In genomic region chr2:23988371-23988770, GRCh38 we compare ENCODE assay signal across 11 cellular contexts. TPM values are rescaled to one million over a fixed set of nuclear protein-coding genes. Genes with fewer than 3 reads are reported as not detected.
DNase-seq lines count a peak whose midpoint lies in the region; ATAC-seq and TF ChIP-seq lines count a peak whose summit lies in the region.
"Had no signal": no experiment of that assay in that cellular context is flagged by ENCODE, and none has a peak within 500 bp of the region (broad histone marks: within the 10 kb centered on the region; RNA-seq: fewer than 3 reads in every experiment).

No MANE protein-coding gene starts in this region.

- no CpG with 5 or more reads among the region's 2 CpGs for WGBS in neuronal stem cell (ENCODE audit: extremely low coverage in 2 of 2, insufficient read length in 2 of 2, insufficient replicate concordance in 1 of 2), 2 donors

- H3K14ac ChIP-seq in neuronal stem cell (ENCODE audit: low read length), result no peak overlapping the region

- no peak overlapping the region for H3K27ac ChIP-seq in 22Rv1
- no peak overlapping the region for H3K27ac ChIP-seq in neuronal stem cell (replicated peaks; ENCODE audit: low read length)
- H3K27ac ChIP-seq: SJCRH30 had no signal

- no peaks in the 10 kb centered on the region for H3K9me3 ChIP-seq in neuronal stem cell (replicated peaks in 1 of 2; ENCODE audit: control insufficient read depth in 2 of 2, insufficient read depth in 1 of 2, low read depth in 1 of 2, low read length in 2 of 2)
- H3K9me3 ChIP-seq: SJCRH30 had no signal

- H2BK120ac ChIP-seq in neuronal stem cell (ENCODE audit: low read depth, low read length), result no peak overlapping the region

- no peak overlapping the region for H3K4me3 Mint-ChIP-seq in chondrocyte (ENCODE audit: unreplicated experiment)
- H3K4me3 Mint-ChIP-seq: activated naive CD4-positive, alpha-beta T cell treated with anti-CD3 and anti-CD28 coated beads, Interleukin-2, amount 50 U/mL, for 24 hours had no signal

- H2BK5ac ChIP-seq in neuronal stem cell (ENCODE audit: low read length), result no peak overlapping the region

- peaks cover 2 to 9% of the 10 kb centered on the region in 2 donors for H3K4me1 ChIP-seq in neuronal stem cell (ENCODE audit: control insufficient read depth in 2 of 2, insufficient read depth in 1 of 2, low read depth in 1 of 2, low read length in 2 of 2)
- H3K4me1 ChIP-seq: SJCRH30 had no signal

- H3K36me3 Mint-ChIP-seq in chondrocyte (ENCODE audit: low read depth), result peaks cover 5% of the 10 kb centered on the region
- H3K36me3 Mint-ChIP-seq: activated naive CD4-positive, alpha-beta T cell treated with anti-CD3 and anti-CD28 coated beads, Interleukin-2, amount 50 U/mL, for 24 hours had no signal

- no peak overlapping the region for H3K4ac ChIP-seq in neuronal stem cell (ENCODE audit: low read length)

- H3K36me3 ChIP-seq in neuronal stem cell (replicated peaks in 1 of 2; ENCODE audit: control insufficient read depth in 2 of 2, insufficient read depth in 2 of 2, low read length in 2 of 2), result peaks cover 2 to 53% of the 10 kb centered on the region in 2 donors

- TF ChIP-seq CTCF in 22Rv1 (IDR thresholded peaks at IDR 0.05) (peak; percentile 63), chondrocyte (IDR thresholded peaks at IDR 0.05) (peak; percentile 73)

- no peak overlapping the region for H4K91ac ChIP-seq in neuronal stem cell (ENCODE audit: low read depth, low read length, poor library complexity)

- no peaks in the 10 kb centered on the region for H3K4me1 Mint-ChIP-seq in chondrocyte (ENCODE audit: low read depth)
- H3K4me1 Mint-ChIP-seq: activated naive CD4-positive, alpha-beta T cell treated with anti-CD3 and anti-CD28 coated beads, Interleukin-2, amount 50 U/mL, for 24 hours had no signal

- no peak overlapping the region for H2AK5ac ChIP-seq in neuronal stem cell (ENCODE audit: low read depth, low read length)

- H3K27me3 ChIP-seq in neuronal stem cell (ENCODE audit: control insufficient read depth in 3 of 3, insufficient read depth in 3 of 3, low read depth in 1 of 3, low read length in 3 of 3), result no peaks in the 10 kb centered on the region
- H3K27me3 ChIP-seq: SJCRH30 had no signal

- H3K4me3 ChIP-seq in neuronal stem cell (ENCODE audit: low read length in 2 of 2), result no peak overlapping the region
- H3K4me3 ChIP-seq: SJCRH30 had no signal

- H3K23ac ChIP-seq in neuronal stem cell (ENCODE audit: low read depth, low read length, poor library complexity), result no peak overlapping the region

- no peak overlapping the region for H2BK12ac ChIP-seq in neuronal stem cell (ENCODE audit: low read length)

- H3K79me1 ChIP-seq in neuronal stem cell (ENCODE audit: low read depth, low read length), result no peaks in the 10 kb centered on the region

- H2AFZ ChIP-seq in neuronal stem cell (ENCODE audit: low read length), result no peak overlapping the region

- no peak for ATAC-seq in HG03280 (IDR thresholded peaks at IDR 0.05; ENCODE audit: unreplicated experiment)

- DNase-seq in ELR (ENCODE audit: low read depth) (peak; percentile 51), NCI-H2171 (lab: John Stamatoyannopoulos, UW) (peak; percentile 7), chondrocyte (ENCODE audit: low spot score) (no peak), NCI-H524 treated with DMSO at 0.1 percent for 48 hours (lab: John Stamatoyannopoulos, UW) (no peak), neuronal stem cell (ENCODE audit: low spot score) (no peak), Ammon's horn (ENCODE audit: low spot score) (no peak)

- no peak overlapping the region for H3K27ac Mint-ChIP-seq in chondrocyte (ENCODE audit: unreplicated experiment)
- H3K27ac Mint-ChIP-seq: activated naive CD4-positive, alpha-beta T cell treated with anti-CD3 and anti-CD28 coated beads, Interleukin-2, amount 50 U/mL, for 24 hours had no signal

- H3K4me2 ChIP-seq in neuronal stem cell (ENCODE audit: insufficient read depth, low read length, poor library complexity, severe bottlenecking), result no peak overlapping the region

- no peak overlapping the region for H3K18ac ChIP-seq in neuronal stem cell (ENCODE audit: low read length)

- H3K9ac ChIP-seq in neuronal stem cell (ENCODE audit: low read depth, low read length, poor library complexity), result no peak overlapping the region

- no peak overlapping the region for H4K8ac ChIP-seq in neuronal stem cell (ENCODE audit: low read depth, low read length)

- no peaks in the 10 kb centered on the region for H3K9me3 Mint-ChIP-seq in chondrocyte (ENCODE audit: low read depth)
- H3K9me3 Mint-ChIP-seq: activated naive CD4-positive, alpha-beta T cell treated with anti-CD3 and anti-CD28 coated beads, Interleukin-2, amount 50 U/mL, for 24 hours had no signal

- H2BK15ac ChIP-seq in neuronal stem cell (ENCODE audit: low read length), result no peak overlapping the region

- H3K27me3 Mint-ChIP-seq in chondrocyte (ENCODE audit: low read depth), result no peaks in the 10 kb centered on the region
- H3K27me3 Mint-ChIP-seq: activated naive CD4-positive, alpha-beta T cell treated with anti-CD3 and anti-CD28 coated beads, Interleukin-2, amount 50 U/mL, for 24 hours had no signal

RNA-seq across cellular contexts. Expression of gene MFSD2B, which starts 21.5 kb away (rescaled TPM):
- total RNA-seq in chondrocyte, result 0.51 TPM in 1 of 3 replicates, not detected in the others
- polyA plus RNA-seq in neuronal stem cell (2013, experiment 1 of 2), result 0.20 TPM
- 0.58 TPM for polyA plus RNA-seq in neuronal stem cell (2013, experiment 2 of 2)
- total RNA-seq: kidney epithelial cell, SJCRH30 had no signal

RNA-seq across cellular contexts. Expression of gene UBXN2A, which starts 48.1 kb away (rescaled TPM):
- 15.8 to 19.0 TPM (median 18.1 TPM) in 3 replicates for total RNA-seq in chondrocyte
- 15.7 TPM for polyA plus RNA-seq in neuronal stem cell (2013, experiment 1 of 2)
- polyA plus RNA-seq in neuronal stem cell (2013, experiment 2 of 2), result 15.8 TPM

RNA-seq across cellular contexts. Expression of gene WDCP, which starts 58.8 kb away (rescaled TPM):
- 10.6 to 12.6 TPM (median 12.5 TPM) in 3 replicates for total RNA-seq in chondrocyte
- polyA plus RNA-seq in neuronal stem cell (2013, experiment 1 of 2), result 11.0 TPM
- 10.8 TPM for polyA plus RNA-seq in neuronal stem cell (2013, experiment 2 of 2)

Comparison
In these comparisons a context has a peak if more than half of its experiments do, and no peak if none do; other contexts are left out.
1. DNase-seq: peak in ELR (single experiment) and NCI-H2171 (single experiment); none in chondrocyte (single experiment), NCI-H524 treated with DMSO at 0.1 percent for 48 hours (single experiment), neuronal stem cell (single experiment) and Ammon's horn (single experiment).